Comparison of ENCODE assay signal across 10 cellular contexts in genomic region chr6:105603779-105604592, GRCh38.
DNase-seq lines count a peak whose midpoint lies in the region; TF ChIP-seq lines count a peak whose summit lies in the region.
"Had no signal": no experiment of that assay in that cellular context is flagged by ENCODE, and none has a peak within 500 bp of the region (broad histone marks: within the 10 kb centered on the region; RNA-seq: fewer than 3 reads in every experiment).

No MANE protein-coding gene starts in this region.

- H3K27ac ChIP-seq in VCaP (peak overlapping the region; percentile 58), left ventricle myocardium inferior (replicated peaks) (peak overlapping the region; percentile 70), brain microvascular endothelial cell (no peak overlapping the region)

- in situ Hi-C loops in brain microvascular endothelial cell (cut with HindIII; ENCODE audit: low pct_ligation_motif_present, low sequenced_read_pairs): no loop called here

- H3K4me3 ChIP-seq in left ventricle myocardium inferior (no peak overlapping the region), skeletal muscle satellite cell (ENCODE audit: low read length) (no peak overlapping the region), brain microvascular endothelial cell (ENCODE audit: low read depth, low read length) (no peak overlapping the region)
- H3K4me3 ChIP-seq: tibial nerve had no signal

- H3K27me3 ChIP-seq in left ventricle myocardium inferior (ENCODE audit: low read depth): no peaks in the 10 kb centered on the region
- H3K27me3 ChIP-seq in skeletal muscle satellite cell (ENCODE audit: control insufficient read depth, insufficient read depth, low read length): no peaks in the 10 kb centered on the region
- H3K27me3 ChIP-seq in brain microvascular endothelial cell (replicated peaks): no peaks in the 10 kb centered on the region
- H3K27me3 ChIP-seq: tibial nerve had no signal

- H3K9ac ChIP-seq in skeletal muscle satellite cell (ENCODE audit: low read depth, low read length): peak overlapping the region; percentile 57

- H3K4me1 ChIP-seq in left ventricle myocardium inferior: peaks cover 53% of the 10 kb centered on the region
- peaks cover 56% of the 10 kb centered on the region for H3K4me1 ChIP-seq in skeletal muscle satellite cell (ENCODE audit: control insufficient read depth, insufficient read depth, low read length)

- H3K36me3 ChIP-seq in left ventricle myocardium inferior (no peaks in the 10 kb centered on the region), skeletal muscle satellite cell (ENCODE audit: insufficient read depth, low read length) (no peaks in the 10 kb centered on the region), brain microvascular endothelial cell (replicated peaks) (no peaks in the 10 kb centered on the region)
- H3K36me3 ChIP-seq: tibial nerve had no signal

- intact Hi-C loops in left ventricle myocardium inferior (cut with micrococcal nuclease): no loop called here

- H3K4me2 ChIP-seq in skeletal muscle satellite cell (ENCODE audit: low read length): peak overlapping the region; percentile 32

- DNase-seq in EL (peak; percentile 16), left ventricle myocardium inferior (no peak), brain microvascular endothelial cell (no peak), GOT3 (lab: John Stamatoyannopoulos, UW) (no peak), NCI-H748 (lab: John Stamatoyannopoulos, UW; ENCODE audit: unreplicated experiment) (no peak), RKO (ENCODE audit: low spot score) (no peak)
- DNase-seq: KG1 had no signal

- H3K9me3 ChIP-seq in left ventricle myocardium inferior (replicated peaks) (peaks cover 6% of the 10 kb centered on the region), skeletal muscle satellite cell (replicated peaks; ENCODE audit: low read length) (no peaks in the 10 kb centered on the region)
- H3K9me3 ChIP-seq: tibial nerve had no signal

- TF ChIP-seq CTCF in VCaP (conservative IDR thresholded peaks at IDR 0.05): no peak
- TF ChIP-seq CTCF in left ventricle myocardium inferior (IDR thresholded peaks at IDR 0.05; ENCODE audit: borderline replicate concordance): no peak
- no peak for TF ChIP-seq CTCF in brain microvascular endothelial cell (IDR thresholded peaks at IDR 0.05; ENCODE audit: low read depth, low read length, missing control alignments)
